23 cellular contexts compared by ENCODE assay signal in the genomic region with DNA sequence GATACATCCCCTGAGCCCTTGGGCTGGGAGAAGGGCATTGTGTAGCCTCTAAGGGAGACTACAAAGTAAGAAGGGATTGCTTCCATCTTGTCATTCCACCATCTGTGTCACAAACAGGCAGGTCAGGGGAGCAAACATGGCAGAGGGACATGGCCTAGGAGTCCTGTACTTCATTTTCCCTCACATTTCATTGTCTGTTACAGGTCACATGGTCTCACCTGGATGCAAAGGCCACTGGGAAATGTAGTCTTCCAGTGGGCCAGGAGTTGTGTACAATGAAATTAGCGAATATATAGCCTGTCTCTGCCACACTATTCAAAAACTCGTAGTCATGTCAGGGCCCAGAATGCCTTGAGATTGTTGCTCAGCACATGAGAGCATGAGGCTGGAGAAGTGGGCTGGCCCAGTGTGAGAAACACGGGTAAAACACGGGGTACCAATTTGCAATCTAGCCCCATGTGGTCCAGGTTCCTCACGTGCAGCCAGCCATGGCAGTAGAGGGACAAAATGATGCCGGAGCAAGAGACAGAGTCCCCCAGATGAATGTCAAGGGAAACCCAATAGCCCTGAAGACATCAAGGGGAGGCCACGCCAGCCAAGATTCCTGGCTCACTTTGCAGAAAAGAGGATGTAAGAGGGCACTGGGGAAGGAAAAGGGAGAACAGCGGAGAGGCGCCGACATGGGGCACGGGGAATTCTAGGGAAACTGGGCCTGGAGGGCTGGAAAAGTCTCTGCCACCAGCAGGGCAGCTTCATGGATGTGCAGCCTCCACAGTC. TPM values are rescaled to one million over a fixed set of nuclear protein-coding genes. Genes with fewer than 3 reads are reported as not detected.
DNase-seq lines count a peak whose midpoint lies in the region; ATAC-seq, FAIRE-seq and TF ChIP-seq lines count a peak whose summit lies in the region.
"Had no signal": no experiment of that assay in that cellular context is flagged by ENCODE, and none has a peak within 500 bp of the region (broad histone marks: within the 10 kb centered on the region; RNA-seq: fewer than 3 reads in every experiment).

No MANE protein-coding gene starts in this region.

- peak overlapping the region; percentile 92 for H2AFZ ChIP-seq in H9 (ENCODE audit: low read length)

- no peak overlapping the region for H3K4me3 Mint-ChIP-seq in H9
- H3K4me3 Mint-ChIP-seq: activated naive CD8-positive, alpha-beta T cell; activated T-helper 1 cell treated with anti-CD3 and anti-CD28 coated beads, Interleukin-12 subunit alpha, Interleukin-12 subunit beta, Interleukin-2, Interleukin-4 antibody, amounts not matched to agents 30 ng/mL and 10 ng/mL and 1 ng/mL, durations not matched to agents 14 hours and 24 hours and 36 hours; memory B cell; naive thymus-derived CD8-positive, alpha-beta T cell; stimulated activated naive CD8-positive, alpha-beta T cell treated with anti-CD3 and anti-CD28 coated beads, Interleukin-15, Interleukin-2, amounts not matched to agents 100 ng/mL and 50 ng/mL, for 24 hours had no signal

- no peaks in the 10 kb centered on the region for H4K20me1 ChIP-seq in H9 (ENCODE audit: control insufficient read depth, insufficient read depth, insufficient read length)

- no peak for ATAC-seq in RWPE2 (ENCODE audit: low read depth)
- no peak for ATAC-seq in lower lobe of right lung
- ATAC-seq: heart right ventricle; naive thymus-derived CD8-positive, alpha-beta T cell had no signal

- peaks cover 17 to 34% of the 10 kb centered on the region in 2 experiments for H3K4me1 Mint-ChIP-seq in H9

- no peak for FAIRE-seq in kidney (lab: Jason Lieb, UNC)
- FAIRE-seq: H54 had no signal

- H3K27ac ChIP-seq in H9 (ENCODE audit: insufficient read length, low read depth, low read length) (no peak overlapping the region), RWPE2 (ENCODE audit: poor library complexity, severe bottlenecking) (no peak overlapping the region), kidney (ENCODE audit: low read depth in 2 of 2, low read length in 2 of 2) (no peak overlapping the region), lower lobe of right lung (no peak overlapping the region)
- H3K27ac ChIP-seq: colonic mucosa, heart right ventricle, SK-N-MC, tibial nerve had no signal

- no CpG with 5 or more reads among the region's 11 CpGs for WGBS in H9 (ENCODE audit: extremely low coverage, insufficient read length, low lambda C conversion rate)

- peak overlapping the region; percentile 58 for H4K5ac ChIP-seq in H9 (ENCODE audit: insufficient read length, low read depth, low read length)

- H3K79me2 ChIP-seq in H9 (ENCODE audit: insufficient read depth, low read length): no peaks in the 10 kb centered on the region

- peak overlapping the region; percentile 48 for H3K18ac ChIP-seq in H9 (ENCODE audit: insufficient read length, low read depth, low read length)

- DNase-seq in GM12865 (ENCODE audit: low read depth) (peak; percentile 50), H9 (no peak), RWPE2 (ENCODE audit: low spot score) (peak; percentile 6), kidney (peak; percentile 29), NCI-H446 treated with DMSO at 0.1 percent for 48 hours (lab: John Stamatoyannopoulos, UW) (no peak), NCI-H2029 (lab: John Stamatoyannopoulos, UW) (no peak), lower lobe of right lung (no peak)
- no peak for DNase-seq in activated CD4-positive, alpha-beta T cell treated with anti-CD3 and anti-CD28 coated beads for 48 hours
- DNase-seq: CD8-positive, alpha-beta memory T cell; colonic mucosa; heart right ventricle; islet precursor cell; naive thymus-derived CD8-positive, alpha-beta T cell; NCI-H2029 treated with DMSO at 0.1 percent for 48 hours; NCI-H524 treated with DMSO at 0.1 percent for 48 hours; OCI-M1 had no signal

- H2BK15ac ChIP-seq in H9 (ENCODE audit: low read depth, low read length): no peak overlapping the region

- H3K9ac ChIP-seq in H9 (ENCODE audit: extremely low read depth, insufficient read length, low read length) (no peak overlapping the region), kidney (ENCODE audit: low read length in 2 of 2) (no peak overlapping the region)

- peaks cover 25% of the 10 kb centered on the region for H3K27me3 Mint-ChIP-seq in H9 (ENCODE audit: low read depth)

- intact Hi-C loops in kidney (cut with DNase I): no loop called here
- intact Hi-C loops in lower lobe of right lung (cut with DNase I): no loop called here

- H3K36me3 Mint-ChIP-seq in H9 (ENCODE audit: insufficient read depth in 1 of 3, low read depth in 3 of 3): no peaks in the 10 kb centered on the region
- H3K36me3 Mint-ChIP-seq: CD8-positive, alpha-beta memory T cell; memory B cell; naive thymus-derived CD8-positive, alpha-beta T cell had no signal

- H4K8ac ChIP-seq in H9 (replicated peaks; ENCODE audit: insufficient read length, low read depth, low read length): no peak overlapping the region

- H3K14ac ChIP-seq in H9 (ENCODE audit: insufficient read depth, low read length): no peak overlapping the region

- no peak overlapping the region for H2BK12ac ChIP-seq in H9 (ENCODE audit: insufficient read length, low read depth, low read length)

- H3K27me3 ChIP-seq in H9 (ENCODE audit: insufficient read depth, low read length) (no peaks in the 10 kb centered on the region), RWPE2 (ENCODE audit: insufficient read depth, poor library complexity, severe bottlenecking) (no peaks in the 10 kb centered on the region), lower lobe of right lung (ENCODE audit: low read depth) (no peaks in the 10 kb centered on the region)
- H3K27me3 ChIP-seq: colonic mucosa, tibial nerve had no signal

- H3K9me3 Mint-ChIP-seq in H9: no peaks in the 10 kb centered on the region; a peak in 1 of 5 replicates
- H3K9me3 Mint-ChIP-seq: activated T-helper 1 cell treated with anti-CD3 and anti-CD28 coated beads, Interleukin-12 subunit alpha, Interleukin-12 subunit beta, Interleukin-2, Interleukin-4 antibody, amounts not matched to agents 30 ng/mL and 10 ng/mL and 1 ng/mL, durations not matched to agents 14 hours and 24 hours and 36 hours; CD8-positive, alpha-beta memory T cell; memory B cell; naive thymus-derived CD8-positive, alpha-beta T cell; stimulated activated naive CD8-positive, alpha-beta T cell treated with anti-CD3 and anti-CD28 coated beads, Interleukin-15, Interleukin-2, amounts not matched to agents 100 ng/mL and 50 ng/mL, for 24 hours had no signal

- no peaks in the 10 kb centered on the region for H3K79me1 ChIP-seq in H9 (ENCODE audit: insufficient read depth, low read depth, low read length, poor library complexity, severe bottlenecking)

- no peak overlapping the region for H3K23ac ChIP-seq in H9 (ENCODE audit: insufficient read length, low read depth, low read length)

- H3K23me2 ChIP-seq in H9 (ENCODE audit: insufficient read length, low read depth, low read length, poor library complexity, severe bottlenecking): no peaks in the 10 kb centered on the region

- H3K4me2 ChIP-seq in H9 (ENCODE audit: insufficient read depth, insufficient read length, low read length): no peak overlapping the region

- no peak overlapping the region for H3K56ac ChIP-seq in H9 (ENCODE audit: insufficient read length, low read depth, low read length)

- H3K9me3 ChIP-seq in H9 (ENCODE audit: control insufficient read depth, low read depth, low read length): no peaks in the 10 kb centered on the region
- no peaks in the 10 kb centered on the region for H3K9me3 ChIP-seq in RWPE2 (ENCODE audit: severe bottlenecking)
- no peaks in the 10 kb centered on the region for H3K9me3 ChIP-seq in kidney (ENCODE audit: control insufficient read depth in 1 of 2, low read length in 2 of 2)
- no peaks in the 10 kb centered on the region for H3K9me3 ChIP-seq in lower lobe of right lung
- H3K9me3 ChIP-seq: colonic mucosa, heart right ventricle, tibial nerve had no signal

- H2BK5ac ChIP-seq in H9 (ENCODE audit: insufficient read length, low read length): no peak overlapping the region

- no peak for TF ChIP-seq CTCF in GM12865 (IDR thresholded peaks at IDR 0.05; ENCODE audit: insufficient read depth, low read depth, low read length, missing control alignments)
- TF ChIP-seq CTCF in H9 (conservative IDR thresholded peaks at IDR 0.05): no peak
- no peak for TF ChIP-seq CTCF in RWPE2 (IDR thresholded peaks at IDR 0.05; ENCODE audit: poor library complexity, severe bottlenecking)
- TF ChIP-seq CTCF in kidney (IDR thresholded peaks at IDR 0.05; ENCODE audit: borderline replicate concordance, extremely low read depth, insufficient read depth): no peak
- no peak for TF ChIP-seq CTCF in lower lobe of right lung (IDR thresholded peaks at IDR 0.05)

- no peak overlapping the region for H3T11ph ChIP-seq in H9 (ENCODE audit: low read length)

- H3K4me1 ChIP-seq in H9 (ENCODE audit: insufficient read depth, low read length): peaks cover 7% of the 10 kb centered on the region; the same call in 1 of the 2 replicates
- H3K4me1 ChIP-seq in RWPE2 (ENCODE audit: insufficient read depth, poor library complexity, severe bottlenecking): no peaks in the 10 kb centered on the region
- H3K4me1 ChIP-seq in kidney (ENCODE audit: control insufficient read depth in 1 of 2, insufficient read depth in 1 of 2, low read depth in 1 of 2, low read length in 2 of 2): peaks cover 0 to 2% of the 10 kb centered on the region in 2 donors
- peaks cover 13% of the 10 kb centered on the region for H3K4me1 ChIP-seq in lower lobe of right lung
- H3K4me1 ChIP-seq: colonic mucosa had no signal

- H2BK20ac ChIP-seq in H9 (ENCODE audit: low read depth, low read length, poor library complexity, severe bottlenecking): no peak overlapping the region

- H3K27ac Mint-ChIP-seq in H9: peak overlapping the region in 1 of 3 experiments; percentile 52; a peak in 1 of 7 replicates
- H3K27ac Mint-ChIP-seq: activated naive CD8-positive, alpha-beta T cell; activated T-helper 1 cell treated with anti-CD3 and anti-CD28 coated beads, Interleukin-12 subunit alpha, Interleukin-12 subunit beta, Interleukin-2, Interleukin-4 antibody, amounts not matched to agents 30 ng/mL and 10 ng/mL and 1 ng/mL, durations not matched to agents 14 hours and 24 hours and 36 hours; CD8-positive, alpha-beta memory T cell; memory B cell; naive thymus-derived CD8-positive, alpha-beta T cell; stimulated activated naive CD8-positive, alpha-beta T cell treated with anti-CD3 and anti-CD28 coated beads, Interleukin-15, Interleukin-2, amounts not matched to agents 100 ng/mL and 50 ng/mL, for 24 hours had no signal

- H4K91ac ChIP-seq in H9 (ENCODE audit: insufficient read length, low read depth, low read length): no peak overlapping the region

- H3K4me3 ChIP-seq in GM12865 (ENCODE audit: low read depth, low read length) (no peak overlapping the region), RWPE2 (ENCODE audit: severe bottlenecking) (no peak overlapping the region), kidney (ENCODE audit: low read length in 2 of 2) (no peak overlapping the region), lower lobe of right lung (no peak overlapping the region)
- H3K4me3 ChIP-seq: colonic mucosa, heart right ventricle, SK-N-MC, tibial nerve had no signal

- no peak overlapping the region for H2BK120ac ChIP-seq in H9 (ENCODE audit: low read depth, low read length, poor library complexity, severe bottlenecking)

- H3K36me3 ChIP-seq in RWPE2 (ENCODE audit: low read depth) (no peaks in the 10 kb centered on the region), kidney (ENCODE audit: control insufficient read depth in 1 of 2, insufficient read depth in 2 of 2, low read length in 2 of 2) (no peaks in the 10 kb centered on the region), lower lobe of right lung (no peaks in the 10 kb centered on the region)
- H3K36me3 ChIP-seq: colonic mucosa, heart right ventricle, tibial nerve had no signal

- no peak overlapping the region; the same call in 1 of the 2 replicates for H3K4ac ChIP-seq in H9 (ENCODE audit: low read depth, low read length)

- H2AK5ac ChIP-seq in H9 (ENCODE audit: insufficient read length, low read length): no peak overlapping the region

RNA-seq across cellular contexts. Expression of gene EMID1, which starts 47.7 kb away (rescaled TPM):
- total RNA-seq in H9 (2021): 4.5 and 5.4 TPM in 2 replicates
- 9.6 TPM for total RNA-seq in kidney
- 25.5 TPM for polyA plus RNA-seq in kidney (ENCODE audit: insufficient read depth, low read depth, low replicate concordance)
- total RNA-seq in lower lobe of right lung: 8.2 TPM
- total RNA-seq: activated T-helper 1 cell treated with anti-CD3 and anti-CD28 coated beads, Interleukin-12 subunit alpha, Interleukin-12 subunit beta, Interleukin-2, Interleukin-4 antibody, amounts not matched to agents 30 ng/mL and 10 ng/mL and 1 ng/mL, durations not matched to agents 14 hours and 24 hours and 36 hours; CD8-positive, alpha-beta memory T cell; naive thymus-derived CD8-positive, alpha-beta T cell had no signal
- polyA plus RNA-seq: naive thymus-derived CD8-positive, alpha-beta T cell had no signal

Comparison
In these comparisons a context has a peak if more than half of its experiments do, and no peak if none do; other contexts are left out.
1. DNase-seq: peak in GM12865 (single experiment), RWPE2 (single experiment) and kidney (single experiment); none in H9 (single experiment), NCI-H446 treated with DMSO at 0.1 percent for 48 hours (single experiment), activated CD4-positive, alpha-beta T cell treated with anti-CD3 and anti-CD28 coated beads for 48 hours (single experiment), NCI-H2029 (single experiment) and lower lobe of right lung (single experiment).